ENCODE assay signal across 21 cellular contexts in genomic region chr1:154547333-154547732, GRCh38. TPM values are rescaled to one million over a fixed set of nuclear protein-coding genes. Genes with fewer than 3 reads are reported as not detected.
A peak's percentile ranks its signal among the peaks of the same experiment; 100 is the strongest.
DNase-seq lines count a peak whose midpoint lies in the region; ATAC-seq, FAIRE-seq and TF ChIP-seq lines count a peak whose summit lies in the region.
"Had no signal": no experiment of that assay in that cellular context is flagged by ENCODE, and none has a peak within 500 bp of the region (broad histone marks: within the 10 kb centered on the region; RNA-seq: fewer than 3 reads in every experiment).

No MANE protein-coding gene starts in this region.

- H3K9ac ChIP-seq in kidney (ENCODE audit: low read length in 2 of 2), result peak overlapping the region in 1 of 2 donors; percentile 28
- H3K9ac ChIP-seq: KMS-11 had no signal

- TF ChIP-seq CTCF in BE2C (IDR thresholded peaks at IDR 0.05; ENCODE audit: low read depth, low read length) (no peak), body of pancreas (IDR thresholded peaks at IDR 0.05) (no peak), kidney (IDR thresholded peaks at IDR 0.05; ENCODE audit: borderline replicate concordance, extremely low read depth, insufficient read depth) (no peak), pancreas (IDR thresholded peaks at IDR 0.05) (no peak), Calu3 (IDR thresholded peaks at IDR 0.05; ENCODE audit: unreplicated experiment) (no peak)

- DNase-seq in BE2C, result peak; percentile 25
- DNase-seq in body of pancreas, result peak in 3 of 4 donors; percentile 23 to 38 (median 26)
- no peak for DNase-seq in kidney
- DNase-seq in pancreas, result no peak
- DNase-seq in NCI-H2171 (lab: John Stamatoyannopoulos, UW), result no peak
- DNase-seq in Calu3, result no peak
- DNase-seq in inferior parietal cortex (ENCODE audit: extremely low spot score), result no peak
- DNase-seq: DMS79 treated with DMSO at 0.1 percent for 48 hours, MM.1S, NCI-H1105 treated with DMSO at 0.1 percent for 48 hours, NCI-H187 treated with DMSO at 0.1 percent for 48 hours, NCI-H82, Peyer's patch, SHP77 treated with DMSO at 0.1 percent for 48 hours had no signal

- intact Hi-C loops in body of pancreas (cut with DNase I) (loop anchor here (10.0 kb wide), 1 partner anchor 73 kb away; no protein-coding TSS in a partner anchor), kidney (cut with DNase I) (loop anchor here (5.0 kb wide), 1 partner anchor 70 kb away; no protein-coding TSS in a partner anchor), pancreas (cut with DNase I) (no loop called here), Calu3 (cut with micrococcal nuclease; ENCODE audit: unreplicated experiment) (loop anchor here (2.0 to 10.0 kb wide), 2 partner anchors 69 to 353 kb away; partner anchors contain the start of gene TPM3)

- peaks cover 35% of the 10 kb centered on the region for H3K27me3 Mint-ChIP-seq in Calu3 (ENCODE audit: unreplicated experiment)

- FAIRE-seq in kidney (lab: Jason Lieb, UNC), result no peak
- no peak for FAIRE-seq in pancreas (lab: Jason Lieb, UNC)
- FAIRE-seq: G401.6, GM12891, H54 had no signal

- peaks cover 11% of the 10 kb centered on the region; the same call in 1 of the 2 replicates for H3K4me1 ChIP-seq in BE2C
- peaks cover 38% of the 10 kb centered on the region for H3K4me1 ChIP-seq in body of pancreas
- H3K4me1 ChIP-seq in kidney (ENCODE audit: control insufficient read depth in 1 of 2, insufficient read depth in 1 of 2, low read depth in 1 of 2, low read length in 2 of 2), result peaks cover 5 to 10% of the 10 kb centered on the region in 2 donors
- H3K4me1 ChIP-seq in pancreas, result peaks cover 21 to 27% (median 26%) of the 10 kb centered on the region in 3 donors

- H3K4me3 Mint-ChIP-seq in Calu3 (ENCODE audit: low read depth, unreplicated experiment), result no peak overlapping the region

- ATAC-seq in body of pancreas, result peak; percentile 26
- ATAC-seq in pancreas, result peak; percentile 33 to 78 (median 56)
- no peak for ATAC-seq in GM21529 (IDR thresholded peaks at IDR 0.05; ENCODE audit: unreplicated experiment)

- CTCF ChIA-PET in Calu3 (lab: Charles Lee), result interaction anchor here (0.9 to 2.6 kb wide), 4 partner anchors 9 to 68 kb away, joined by 4 to 35 read pairs (median 14); no protein-coding TSS in a partner anchor

- H3K27ac ChIP-seq in body of pancreas, result peak overlapping the region; percentile 1 to 84 (median 64)
- peak overlapping the region; percentile 20 to 36 for H3K27ac ChIP-seq in kidney (ENCODE audit: low read depth in 2 of 2, low read length in 2 of 2)
- H3K27ac ChIP-seq in pancreas, result peak overlapping the region; percentile 39 to 73 (median 64)
- H3K27ac ChIP-seq: KMS-11 had no signal

- H3K36me3 ChIP-seq in BE2C, result peaks cover 32% of the 10 kb centered on the region
- H3K36me3 ChIP-seq in body of pancreas (replicated peaks in 1 of 2; ENCODE audit: insufficient read depth in 1 of 2, low read depth in 2 of 2), result peaks cover 8 to 23% of the 10 kb centered on the region in 2 donors
- H3K36me3 ChIP-seq in kidney (ENCODE audit: control insufficient read depth in 1 of 2, insufficient read depth in 2 of 2, low read length in 2 of 2), result peaks cover 25 to 34% of the 10 kb centered on the region in 2 donors
- peaks cover 9 to 33% (median 28%) of the 10 kb centered on the region in 3 donors for H3K36me3 ChIP-seq in pancreas

- H3K27me3 ChIP-seq in BE2C, result no peaks in the 10 kb centered on the region
- no peaks in the 10 kb centered on the region for H3K27me3 ChIP-seq in body of pancreas
- no peaks in the 10 kb centered on the region for H3K27me3 ChIP-seq in pancreas
- H3K27me3 ChIP-seq: Peyer's patch had no signal

- peaks cover 14% of the 10 kb centered on the region for H3K4me1 Mint-ChIP-seq in Calu3 (ENCODE audit: low read depth, unreplicated experiment)

- no peak for TF ChIP-seq POLR2A in body of pancreas (IDR thresholded peaks at IDR 0.05)

- BruUV-seq in Calu3 (replicated peaks; lab: Mats Ljungman, UMichigan), result no TSS peak

- H3K4me3 ChIP-seq in BE2C (ENCODE audit: low read depth, low read length) (peak overlapping the region; percentile 30), body of pancreas (no peak overlapping the region), kidney (ENCODE audit: low read length in 2 of 2) (no peak overlapping the region), pancreas (no peak overlapping the region)
- H3K4me3 ChIP-seq: Peyer's patch had no signal

- H3K36me3 Mint-ChIP-seq in Calu3 (ENCODE audit: insufficient read depth, unreplicated experiment), result peaks cover 18% of the 10 kb centered on the region

- H3K27ac Mint-ChIP-seq in Calu3 (ENCODE audit: unreplicated experiment), result no peak overlapping the region

- H3K9me3 ChIP-seq in BE2C (no peaks in the 10 kb centered on the region), body of pancreas (no peaks in the 10 kb centered on the region), kidney (ENCODE audit: control insufficient read depth in 1 of 2, low read length in 2 of 2) (no peaks in the 10 kb centered on the region), pancreas (no peaks in the 10 kb centered on the region)
- H3K9me3 ChIP-seq: Peyer's patch had no signal

- no peaks in the 10 kb centered on the region for H3K9me3 Mint-ChIP-seq in Calu3 (ENCODE audit: low read depth, unreplicated experiment)

- 18 to 39% methylated on average over 8 of the region's 8 CpGs for WGBS in body of pancreas, 2 donors
- 22% methylated on average over 8 of the region's 8 CpGs for WGBS in pancreas, 2 donors

RNA-seq across cellular contexts. Expression of gene UBE2Q1, which starts 11.1 kb away (rescaled TPM):
- 265 TPM for polyA plus RNA-seq in BE2C (2012; ENCODE audit: insufficient read depth, insufficient read length, low read depth)
- total RNA-seq in body of pancreas (10 to 100 TPM; 19.8 to 25.7 TPM), kidney (77.6 TPM), pancreas (10 to 100 TPM; 32.9 to 52.2 (median 38.9) TPM), Calu3 (2022) (96.7 and 108 TPM in 2 replicates)
- polyA plus RNA-seq in kidney (ENCODE audit: insufficient read depth, low read depth, low replicate concordance) (72.3 TPM), pancreas (10 to 100 TPM; 22.3 to 39.6 TPM)

RNA-seq across cellular contexts. Expression of gene CHRNB2, which starts 20.2 kb away (rescaled TPM):
- polyA plus RNA-seq in BE2C (2012; ENCODE audit: insufficient read depth, insufficient read length, low read depth), result 62.7 TPM
- total RNA-seq in body of pancreas, result 1 to 10 TPM in 1 of 2 donors, under 1 TPM in 1; 0.52 to 7.6 TPM
- total RNA-seq in kidney, result 0.60 TPM
- not detected for polyA plus RNA-seq in kidney (ENCODE audit: insufficient read depth, low read depth, low replicate concordance)
- total RNA-seq in pancreas, result under 1 TPM; 0.32 to 0.90 (median 0.49) TPM
- 1 to 10 TPM; 1.4 to 3.1 TPM for polyA plus RNA-seq in pancreas
- 0.07 and 0.22 TPM in 2 replicates for total RNA-seq in Calu3 (2022)
- total RNA-seq: NCI-H460 had no signal

RNA-seq across cellular contexts. Expression of gene SHE, which starts 45.1 kb away (rescaled TPM):
- polyA plus RNA-seq in BE2C (2012; ENCODE audit: insufficient read depth, insufficient read length, low read depth), result not detected
- total RNA-seq in body of pancreas (1 to 10 TPM; 2.6 to 4.2 TPM), kidney (18.1 TPM), pancreas (1 to 10 TPM; 1.0 to 2.7 (median 1.8) TPM), Calu3 (2022) (not detected in 2 replicates)
- polyA plus RNA-seq in kidney (ENCODE audit: insufficient read depth, low read depth, low replicate concordance) (7.6 TPM), pancreas (1 to 10 TPM; 3.0 to 7.3 TPM)

RNA-seq across cellular contexts. Expression of gene TDRD10, which starts 45.3 kb away (rescaled TPM):
- not detected for polyA plus RNA-seq in BE2C (2012; ENCODE audit: insufficient read depth, insufficient read length, low read depth)
- total RNA-seq in body of pancreas (1 to 10 TPM in 1 of 2 donors, under 1 TPM in 1; 0.52 to 2.6 TPM), kidney (4.7 TPM), pancreas (under 1 TPM; 0.13 to 0.84 (median 0.35) TPM), Calu3 (2022) (not detected in 2 replicates)
- polyA plus RNA-seq in kidney (ENCODE audit: insufficient read depth, low read depth, low replicate concordance) (2.3 TPM), pancreas (1 to 10 TPM; 2.9 to 4.7 TPM)
- total RNA-seq: A673, NCI-H460 had no signal

Comparison
In these comparisons a context has a peak if more than half of its experiments do, and no peak if none do; other contexts are left out.
1. DNase-seq: peak in BE2C (single experiment) and body of pancreas (3 of 4); none in kidney (single experiment), pancreas (0 of 6), NCI-H2171 (single experiment), Calu3 (single experiment) and inferior parietal cortex (single experiment).
2. intact Hi-C loops: an anchor here in body of pancreas (10.0 kb wide), kidney (5.0 kb wide) and Calu3 (2.0 to 10.0 kb wide); none called in pancreas.
3. Peak in every context shown above with its lines, with median percentiles within 50 percentile points of each other: H3K27ac ChIP-seq.